In the genomic region with DNA sequence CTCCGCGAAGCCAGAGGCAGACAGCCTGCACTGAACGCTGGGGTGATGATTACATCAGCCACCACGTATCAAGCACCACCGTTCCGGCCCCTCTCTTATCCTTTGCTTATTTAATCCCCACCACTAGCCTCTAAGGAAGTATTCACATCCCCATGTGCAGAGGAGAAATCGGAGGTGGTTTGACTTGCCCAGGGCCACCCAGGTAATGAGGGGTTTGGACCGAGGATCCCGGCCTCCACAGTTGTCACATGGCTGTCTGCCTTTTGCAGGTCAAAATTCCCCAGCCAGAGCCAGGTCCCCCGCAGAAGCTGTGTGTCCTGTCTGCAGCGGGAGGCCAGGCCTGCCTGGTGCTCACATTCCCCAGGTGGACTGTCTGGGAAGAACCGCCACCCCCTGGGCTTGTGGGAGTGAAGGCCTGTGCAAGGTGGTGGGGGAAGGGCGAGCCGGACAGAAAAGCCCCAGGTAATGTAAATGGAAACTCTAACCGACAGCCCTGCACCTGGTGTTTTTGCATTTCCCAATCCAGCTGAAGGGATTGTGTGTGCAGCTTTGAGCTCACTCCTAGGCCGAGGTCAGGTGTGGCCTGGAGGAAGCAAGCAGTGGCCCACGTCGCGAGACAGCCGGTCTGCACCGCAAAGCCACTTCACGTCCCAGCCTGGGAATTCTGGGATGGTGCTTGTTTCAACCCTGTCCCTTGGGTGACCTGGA, we compare ENCODE assay signal across 11 cellular contexts.
A peak's percentile ranks its signal among the peaks of the same experiment; 100 is the strongest.
DNase-seq lines count a peak whose midpoint lies in the region; ATAC-seq and TF ChIP-seq lines count a peak whose summit lies in the region.
"Had no signal": no experiment of that assay in that cellular context is flagged by ENCODE, and none has a peak within 500 bp of the region (broad histone marks: within the 10 kb centered on the region; RNA-seq: fewer than 3 reads in every experiment).

No MANE protein-coding gene starts in this region.

- H2BK15ac ChIP-seq in mesendoderm (replicated peaks; ENCODE audit: low read depth): no peak overlapping the region

- no peaks in the 10 kb centered on the region for H3K79me1 ChIP-seq in mesendoderm (ENCODE audit: low read length)

- no peaks in the 10 kb centered on the region for H3K27me3 ChIP-seq in OCI-LY3 (ENCODE audit: low read depth, low read length)
- no peaks in the 10 kb centered on the region for H3K27me3 ChIP-seq in mesendoderm (ENCODE audit: insufficient read depth, low read length, poor library complexity)
- no peaks in the 10 kb centered on the region for H3K27me3 ChIP-seq in CD8-positive, alpha-beta T cell (ENCODE audit: insufficient read depth, low read length)

- H2BK120ac ChIP-seq in mesendoderm (ENCODE audit: low read depth, low read length): no peak overlapping the region

- CTCF ChIA-PET in CD8-positive, alpha-beta T cell (lab: Charles Lee): interaction anchor here (0.7 kb wide), 1 partner anchor 12 kb away, joined by 3 read pairs; no protein-coding TSS in a partner anchor

- H3K4me3 ChIP-seq in OCI-LY3 (ENCODE audit: low read length) (peak overlapping the region; percentile 76), mesendoderm (ENCODE audit: low read length) (no peak overlapping the region)
- H3K4me3 ChIP-seq in CD8-positive, alpha-beta T cell (ENCODE audit: low read depth, low read length): no peak overlapping the region
- H3K4me3 ChIP-seq: HAP-1 had no signal

- no peaks in the 10 kb centered on the region for H3K36me3 Mint-ChIP-seq in CD8-positive, alpha-beta T cell

- WGBS in mesendoderm (ENCODE audit: extremely low coverage, insufficient coverage, low lambda C conversion rate): no CpG with 5 or more reads among the region's 22 CpGs

- H3K23ac ChIP-seq in mesendoderm (ENCODE audit: low read length): no peak overlapping the region

- peaks cover 32% of the 10 kb centered on the region for H3K36me3 ChIP-seq in OCI-LY3 (replicated peaks; ENCODE audit: low read depth, low read length)
- H3K36me3 ChIP-seq in mesendoderm (ENCODE audit: control insufficient read depth, insufficient read depth, low read length): no peaks in the 10 kb centered on the region
- no peaks in the 10 kb centered on the region for H3K36me3 ChIP-seq in CD8-positive, alpha-beta T cell (ENCODE audit: insufficient read depth, low read length)
- H3K36me3 ChIP-seq: HAP-1 had no signal

- no peak overlapping the region for H3K4me3 Mint-ChIP-seq in CD8-positive, alpha-beta T cell

- peaks cover 30% of the 10 kb centered on the region for H3K4me1 Mint-ChIP-seq in CD8-positive, alpha-beta T cell (ENCODE audit: low read depth)

- peaks cover 13% of the 10 kb centered on the region for H3K27me3 Mint-ChIP-seq in CD8-positive, alpha-beta T cell (ENCODE audit: low read depth)

- peak; percentile 75 for DNase-seq in COR-L47 (lab: John Stamatoyannopoulos, UW)
- peak; percentile 93 to 97 (median 93) for DNase-seq in NCI-H1417 (lab: John Stamatoyannopoulos, UW)
- DNase-seq in mesendoderm: peak; percentile 47
- no peak for DNase-seq in activated CD4-positive, alpha-beta T cell treated with anti-CD3 and anti-CD28 coated beads for 4 hours
- DNase-seq in activated effector memory CD4-positive, alpha-beta T cell treated with anti-CD3 and anti-CD28 coated beads, Interleukin-2, amount 50 U/mL, for 16 hours: no peak
- DNase-seq in NOMO-1 treated with dmso at 0.1 percent for 144 hours (lab: John Stamatoyannopoulos, UW; ENCODE audit: unreplicated experiment): no peak
- no peak for DNase-seq in CD8-positive, alpha-beta T cell
- DNase-seq: activated B cell treated with CpG ODN at 0.5 μM for 24 hours; stimulated activated naive CD8-positive, alpha-beta T cell treated with anti-CD3 and anti-CD28 coated beads, Interleukin-15, amount 100 ng/mL, for 72 hours had no signal

- H3K79me2 ChIP-seq in OCI-LY3 (ENCODE audit: low read length): peaks cover 7% of the 10 kb centered on the region
- H3K79me2 ChIP-seq in mesendoderm (ENCODE audit: control insufficient read depth, insufficient read depth, low read length): no peaks in the 10 kb centered on the region

- H3K56ac ChIP-seq in mesendoderm (ENCODE audit: low read length): peak overlapping the region; percentile 28

- H4K8ac ChIP-seq in mesendoderm (ENCODE audit: low read depth, low read length): no peak overlapping the region

- H3K27ac ChIP-seq in OCI-LY3 (ENCODE audit: low read length) (peak overlapping the region; percentile 91), mesendoderm (ENCODE audit: low read depth, low read length) (no peak overlapping the region)
- no peak overlapping the region for H3K27ac ChIP-seq in CD8-positive, alpha-beta T cell (ENCODE audit: low read depth, low read length)

- H3K18ac ChIP-seq in mesendoderm (ENCODE audit: low read length): no peak overlapping the region

- H3K4me1 ChIP-seq in OCI-LY3 (ENCODE audit: low read length): peaks cover 82% of the 10 kb centered on the region
- no peaks in the 10 kb centered on the region for H3K4me1 ChIP-seq in mesendoderm (ENCODE audit: control insufficient read depth, low read depth, low read length)
- H3K4me1 ChIP-seq in CD8-positive, alpha-beta T cell (ENCODE audit: insufficient read depth, low read length): peaks cover 26% of the 10 kb centered on the region
- H3K4me1 ChIP-seq: HAP-1 had no signal

- H2AFZ ChIP-seq in OCI-LY3 (ENCODE audit: low read depth, low read length): no peak overlapping the region

- no peaks in the 10 kb centered on the region for H4K20me1 ChIP-seq in OCI-LY3 (ENCODE audit: insufficient read depth, low read length)

- no peaks in the 10 kb centered on the region; the same call in 1 of the 2 replicates for H3K9me3 ChIP-seq in OCI-LY3 (ENCODE audit: insufficient read depth, low read length)
- no peaks in the 10 kb centered on the region for H3K9me3 ChIP-seq in CD8-positive, alpha-beta T cell (ENCODE audit: low read length)
- H3K9me3 ChIP-seq: HAP-1 had no signal

- H2BK5ac ChIP-seq in mesendoderm (ENCODE audit: low read length): no peak overlapping the region

- H3K9ac ChIP-seq in OCI-LY3 (ENCODE audit: low read length) (peak overlapping the region; percentile 85), mesendoderm (ENCODE audit: low read length) (no peak overlapping the region)

- no peak for TF ChIP-seq CTCF in OCI-LY3 (IDR thresholded peaks at IDR 0.05; ENCODE audit: low read depth, low read length)
- TF ChIP-seq CTCF in CD8-positive, alpha-beta T cell (IDR thresholded peaks at IDR 0.05): no peak

- POLR2A ChIA-PET in CD8-positive, alpha-beta T cell (lab: Charles Lee): interaction anchor here (0.8 kb wide), 1 partner anchor 248 kb away, joined by 3 read pairs; no protein-coding TSS in a partner anchor

- H3K27ac Mint-ChIP-seq in CD8-positive, alpha-beta T cell: no peak overlapping the region
- H3K27ac Mint-ChIP-seq: activated B cell treated with CpG ODN at 0.5 μM for 24 hours; stimulated activated naive CD8-positive, alpha-beta T cell treated with anti-CD3 and anti-CD28 coated beads, Interleukin-15, amount 100 ng/mL, for 72 hours had no signal

- intact Hi-C loops in CD8-positive, alpha-beta T cell (cut with DNase I, micrococcal nuclease): no loop called here

- no peak overlapping the region for H4K5ac ChIP-seq in mesendoderm (ENCODE audit: low read length)

- H3K9me3 Mint-ChIP-seq in CD8-positive, alpha-beta T cell: no peaks in the 10 kb centered on the region
- H3K9me3 Mint-ChIP-seq: stimulated activated naive CD8-positive, alpha-beta T cell treated with anti-CD3 and anti-CD28 coated beads, Interleukin-15, amount 100 ng/mL, for 72 hours had no signal

- H3K4ac ChIP-seq in mesendoderm (ENCODE audit: low read depth, low read length): no peak overlapping the region

- H3K4me2 ChIP-seq in OCI-LY3 (ENCODE audit: low read length): peak overlapping the region; percentile 78
- H3K4me2 ChIP-seq in mesendoderm (ENCODE audit: low read length): no peak overlapping the region

- ATAC-seq in CD8-positive, alpha-beta T cell: no peak
- ATAC-seq: stimulated activated naive CD8-positive, alpha-beta T cell treated with anti-CD3 and anti-CD28 coated beads, Interleukin-15, amount 100 ng/mL, for 72 hours had no signal

- no peak overlapping the region for H2AK5ac ChIP-seq in mesendoderm (ENCODE audit: low read length)

Comparison
In these comparisons a context has a peak if more than half of its experiments do, and no peak if none do; other contexts are left out.
1. DNase-seq: peak in COR-L47 (single experiment), NCI-H1417 (3 of 3) and mesendoderm (single experiment); none in activated CD4-positive, alpha-beta T cell treated with anti-CD3 and anti-CD28 coated beads for 4 hours (0 of 2), activated effector memory CD4-positive, alpha-beta T cell treated with anti-CD3 and anti-CD28 coated beads, Interleukin-2, amount 50 U/mL, for 16 hours (single experiment), NOMO-1 treated with dmso at 0.1 percent for 144 hours (single experiment) and CD8-positive, alpha-beta T cell (0 of 7).